23 cellular contexts compared by ENCODE assay signal in the genomic region with DNA sequence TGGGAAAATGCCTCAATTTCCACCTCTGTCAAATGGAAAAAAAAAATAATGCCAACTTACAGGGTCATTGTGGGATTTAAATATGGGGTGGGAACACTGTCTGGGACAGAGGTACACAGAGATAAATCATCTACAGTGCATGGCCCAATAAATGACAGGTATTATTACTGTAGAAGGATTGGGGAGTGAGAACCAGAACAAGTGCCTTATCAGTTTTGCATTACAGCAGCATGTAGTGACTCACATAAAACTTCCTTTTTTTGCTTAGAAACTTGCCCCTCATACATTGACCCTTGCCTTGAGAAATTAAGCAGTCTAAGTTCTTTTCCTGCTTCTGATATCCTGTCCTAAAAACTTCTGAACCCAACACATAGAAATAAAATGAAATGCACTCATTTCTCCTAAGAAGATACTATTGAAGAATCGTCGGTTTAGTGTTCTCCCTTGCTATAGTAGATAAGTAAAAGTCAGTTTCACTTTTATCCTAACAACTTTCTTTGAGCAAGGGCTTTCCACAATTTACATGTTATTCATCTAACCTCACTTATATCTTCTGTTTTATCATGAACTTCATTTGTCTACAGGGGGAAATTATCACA.
DNase-seq lines count a peak whose midpoint lies in the region; ATAC-seq and TF ChIP-seq lines count a peak whose summit lies in the region.
"Had no signal": no experiment of that assay in that cellular context is flagged by ENCODE, and none has a peak within 500 bp of the region (broad histone marks: within the 10 kb centered on the region; RNA-seq: fewer than 3 reads in every experiment).

No MANE protein-coding gene starts in this region.

- no peaks in the 10 kb centered on the region for H3K9me3 ChIP-seq in left ventricle myocardium inferior (replicated peaks)
- H3K9me3 ChIP-seq in right cardiac atrium (ENCODE audit: control insufficient read depth, low read length), result no peaks in the 10 kb centered on the region
- H3K9me3 ChIP-seq in uterus, result no peaks in the 10 kb centered on the region
- H3K9me3 ChIP-seq in esophagus muscularis mucosa, result no peaks in the 10 kb centered on the region
- H3K9me3 ChIP-seq: Caco-2, gastroesophageal sphincter had no signal

- no peak for TF ChIP-seq CTCF in left ventricle myocardium inferior (IDR thresholded peaks at IDR 0.05; ENCODE audit: borderline replicate concordance)
- TF ChIP-seq CTCF in uterus (IDR thresholded peaks at IDR 0.05), result no peak
- TF ChIP-seq CTCF in esophagus muscularis mucosa (IDR thresholded peaks at IDR 0.05), result no peak

- TF ChIP-seq EP300 in esophagus muscularis mucosa (IDR thresholded peaks at IDR 0.05), result no peak

- H3K36me3 Mint-ChIP-seq in activated naive CD4-positive, alpha-beta T cell treated with anti-CD3 and anti-CD28 coated beads for 36 hours (ENCODE audit: low read depth), result no peaks in the 10 kb centered on the region
- H3K36me3 Mint-ChIP-seq: natural killer cell had no signal

- H3K4me1 ChIP-seq in left ventricle myocardium inferior, result peaks cover 42% of the 10 kb centered on the region
- peaks cover 16% of the 10 kb centered on the region for H3K4me1 ChIP-seq in right cardiac atrium (ENCODE audit: control insufficient read depth, insufficient read depth, low read length)
- H3K4me1 ChIP-seq in uterus, result peaks cover 0 to 7% of the 10 kb centered on the region in 2 donors
- peaks cover 26 to 54% (median 42%) of the 10 kb centered on the region in 4 donors for H3K4me1 ChIP-seq in esophagus muscularis mucosa

- DNase-seq in left ventricle myocardium inferior (no peak), right cardiac atrium (no peak), OCI-M1 (lab: John Stamatoyannopoulos, UW) (peak; percentile 85), erythroblast (lab: John Stamatoyannopoulos, UW) (peak; percentile 60), uterus (no peak), kidney tubule cell (ENCODE audit: low spot score) (no peak), esophagus muscularis mucosa (ENCODE audit: extremely low spot score) (no peak)
- no peak for DNase-seq in activated naive CD4-positive, alpha-beta T cell treated with anti-CD3 and anti-CD28 coated beads for 36 hours
- DNase-seq: activated B cell treated with CpG ODN at 0.5 μM for 24 hours; activated CD8-positive, alpha-beta memory T cell treated with anti-CD3 and anti-CD28 coated beads for 24 hours; amniotic stem cell; Caco-2; H7; natural killer cell; NCI-H2081; NCI-H524; PC-3; SW 1271 had no signal

- no peaks in the 10 kb centered on the region for H3K9me3 Mint-ChIP-seq in activated naive CD4-positive, alpha-beta T cell treated with anti-CD3 and anti-CD28 coated beads for 36 hours
- H3K9me3 Mint-ChIP-seq: activated B cell treated with CpG ODN at 0.5 μM for 24 hours; activated T-helper 17 cell treated with anti-CD3 and anti-CD28 coated beads, Interleukin-2, amount 50 U/mL, for 72 hours; central memory CD8-positive, alpha-beta T cell; natural killer cell had no signal

- H3K4me3 ChIP-seq in left ventricle myocardium inferior (no peak overlapping the region), right cardiac atrium (ENCODE audit: low read length) (no peak overlapping the region), uterus (no peak overlapping the region), esophagus muscularis mucosa (no peak overlapping the region)
- H3K4me3 ChIP-seq: gastroesophageal sphincter, GM12878, lung had no signal

- 37% methylated on average over 2 of the region's 2 CpGs for WGBS in right cardiac atrium
- 78% methylated on average over 2 of the region's 2 CpGs for WGBS in esophagus muscularis mucosa

- CTCF ChIA-PET in activated naive CD4-positive, alpha-beta T cell treated with anti-CD3 and anti-CD28 coated beads for 36 hours (lab: Charles Lee), result no interaction called here

- intact Hi-C loops in left ventricle myocardium inferior (cut with micrococcal nuclease) (no loop called here), right cardiac atrium (cut with DNase I) (no loop called here), uterus (cut with DNase I; ENCODE audit: low total_unique reads) (no loop called here), esophagus muscularis mucosa (cut with DNase I) (no loop called here)
- intact Hi-C loops in activated naive CD4-positive, alpha-beta T cell treated with anti-CD3 and anti-CD28 coated beads for 36 hours (cut with micrococcal nuclease), result no loop called here

- H3K27me3 ChIP-seq in left ventricle myocardium inferior (ENCODE audit: low read depth), result no peaks in the 10 kb centered on the region
- no peaks in the 10 kb centered on the region for H3K27me3 ChIP-seq in right cardiac atrium (ENCODE audit: control insufficient read depth, insufficient read depth)
- no peaks in the 10 kb centered on the region for H3K27me3 ChIP-seq in uterus
- no peaks in the 10 kb centered on the region for H3K27me3 ChIP-seq in esophagus muscularis mucosa
- H3K27me3 ChIP-seq: gastroesophageal sphincter had no signal

- no peaks in the 10 kb centered on the region for H3K27me3 Mint-ChIP-seq in activated naive CD4-positive, alpha-beta T cell treated with anti-CD3 and anti-CD28 coated beads for 36 hours (ENCODE audit: low read depth)
- H3K27me3 Mint-ChIP-seq: activated B cell treated with CpG ODN at 0.5 μM for 24 hours; central memory CD8-positive, alpha-beta T cell had no signal

- no peak overlapping the region for H3K4me3 Mint-ChIP-seq in activated naive CD4-positive, alpha-beta T cell treated with anti-CD3 and anti-CD28 coated beads for 36 hours
- H3K4me3 Mint-ChIP-seq: activated B cell treated with CpG ODN at 0.5 μM for 24 hours; activated T-helper 17 cell treated with anti-CD3 and anti-CD28 coated beads, Interleukin-2, amount 50 U/mL, for 72 hours; central memory CD8-positive, alpha-beta T cell; natural killer cell had no signal

- H3K4me1 Mint-ChIP-seq in activated naive CD4-positive, alpha-beta T cell treated with anti-CD3 and anti-CD28 coated beads for 36 hours (ENCODE audit: low read depth), result peaks cover 6% of the 10 kb centered on the region

- H3K36me3 ChIP-seq in left ventricle myocardium inferior (no peaks in the 10 kb centered on the region), uterus (no peaks in the 10 kb centered on the region), esophagus muscularis mucosa (no peaks in the 10 kb centered on the region)
- H3K36me3 ChIP-seq: gastroesophageal sphincter had no signal

- TF ChIP-seq POLR2A in erythroblast (IDR thresholded peaks at IDR 0.05; ENCODE audit: low read length) (peak; percentile 40), uterus (IDR thresholded peaks at IDR 0.05) (no peak), esophagus muscularis mucosa (IDR thresholded peaks at IDR 0.05; ENCODE audit: low read depth) (no peak)

- H3K27ac Mint-ChIP-seq in activated naive CD4-positive, alpha-beta T cell treated with anti-CD3 and anti-CD28 coated beads for 36 hours, result no peak overlapping the region
- H3K27ac Mint-ChIP-seq: activated B cell treated with CpG ODN at 0.5 μM for 24 hours; activated T-helper 17 cell treated with anti-CD3 and anti-CD28 coated beads, Interleukin-2, amount 50 U/mL, for 72 hours; natural killer cell had no signal

- peak overlapping the region; percentile 14 for H3K27ac ChIP-seq in left ventricle myocardium inferior (replicated peaks)
- H3K27ac ChIP-seq in right cardiac atrium (ENCODE audit: low read length), result no peak overlapping the region
- H3K27ac ChIP-seq in uterus, result peak overlapping the region; percentile 36 to 41
- H3K27ac ChIP-seq in esophagus muscularis mucosa (replicated peaks in 1 of 4), result peak overlapping the region in 1 of 4 donors; percentile 11
- H3K27ac ChIP-seq: gastroesophageal sphincter had no signal

- ATAC-seq in right cardiac atrium, result no peak
- ATAC-seq: activated T-helper 17 cell treated with anti-CD3 and anti-CD28 coated beads, Interleukin-2, amount 50 U/mL, for 72 hours; gastroesophageal sphincter; GM12878; natural killer cell; PC-3 had no signal

Comparison
In these comparisons a context has a peak if more than half of its experiments do, and no peak if none do; other contexts are left out.
1. DNase-seq: peak in OCI-M1 (single experiment) and erythroblast (2 of 2); none in left ventricle myocardium inferior (single experiment), right cardiac atrium (0 of 3), uterus (0 of 2), activated naive CD4-positive, alpha-beta T cell treated with anti-CD3 and anti-CD28 coated beads for 36 hours (single experiment), kidney tubule cell (single experiment) and esophagus muscularis mucosa (single experiment).